In genomic region chr11:101003468-101003867, GRCh38 we compare ENCODE assay signal across 12 cellular contexts.
A peak's percentile ranks its signal among the peaks of the same experiment; 100 is the strongest.
DNase-seq lines count a peak whose midpoint lies in the region; ATAC-seq, FAIRE-seq and TF ChIP-seq lines count a peak whose summit lies in the region.
"Had no signal": no experiment of that assay in that cellular context is flagged by ENCODE, and none has a peak within 500 bp of the region (broad histone marks: within the 10 kb centered on the region; RNA-seq: fewer than 3 reads in every experiment).

No MANE protein-coding gene starts in this region.

- TF ChIP-seq RAD21 in K562 (CRISPR knock-in tag; conservative IDR thresholded peaks at IDR 0.05 in 1 of 2, IDR thresholded peaks at IDR 0.05 in 1 of 2) = no peak

- H3K4me1 ChIP-seq in K562 (replicated peaks in 1 of 2; ENCODE audit: control insufficient read depth in 2 of 2, insufficient read depth in 2 of 2, low read length in 2 of 2) = no peaks in the 10 kb centered on the region

- no peak overlapping the region for H3K4me2 ChIP-seq in K562 (ENCODE audit: insufficient read depth, low read length)

- no peak for FAIRE-seq in K562 (lab: Jason Lieb, UNC)
- no peak for FAIRE-seq in RCC 7860 (lab: Jason Lieb, UNC)

- BruUV-seq in K562 (replicated peaks; lab: Mats Ljungman, UMichigan) = no TSS peak

- intact Hi-C loops in K562 (cut with micrococcal nuclease) (no loop called here), Right ventricle myocardium superior (cut with DNase I) (no loop called here)

- H3K9me3 ChIP-seq in K562 (replicated peaks; ENCODE audit: control insufficient read depth, insufficient read depth, low read depth, low read length) = no peaks in the 10 kb centered on the region

- CTCF ChIA-PET in K562 (lab: Yijun Ruan, JAX; ENCODE audit: low intra/inter-chr PET ratio) = no interaction called here

- H3K36me3 ChIP-seq in K562 (ENCODE audit: control insufficient read depth, insufficient read depth, low read length) = no peaks in the 10 kb centered on the region

- peak; percentile 51 for ATAC-seq in GM21381 (IDR thresholded peaks at IDR 0.05; ENCODE audit: unreplicated experiment)
- ATAC-seq in K562 = peak; percentile 39; the same call in 1 of the 3 replicates
- ATAC-seq in Right ventricle myocardium superior (ENCODE audit: poor library complexity) = no peak
- ATAC-seq: stimulated activated memory B cell treated with anti-CD40 and anti-IgM and Interleukin-4, amounts not matched to agents 10 μg/mL and 1 μg/mL and 100 μg/mL, for 72 hours had no signal

- no peaks in the 10 kb centered on the region for H3K9me1 ChIP-seq in K562 (ENCODE audit: control insufficient read depth, insufficient read depth, low read length)

- no peak overlapping the region for H3K4me3 ChIP-seq in K562

- DNase-seq in ELF-1 (ENCODE audit: low read depth, low spot score) (peak; percentile 13), HuH-7 (ENCODE audit: low spot score) (peak; percentile 10), K562 (ENCODE audit: extremely low read depth in 1 of 4, low spot score in 3 of 4) (no peak), Right ventricle myocardium superior (no peak), SK-N-DZ (ENCODE audit: low spot score) (no peak), RCC 7860 (ENCODE audit: low spot score) (no peak)
- DNase-seq in stimulated activated CD4-positive, alpha-beta T cell treated with anti-CD3 and anti-CD28 coated beads, Interleukin-4, amount 100 ng/mL, for 1 hour = no peak
- DNase-seq: activated CD4-positive, alpha-beta T cell treated with anti-CD3 and anti-CD28 coated beads, Interleukin-2, amount 10 ng/mL, durations not matched to agents 7 days and 5 days; activated naive CD8-positive, alpha-beta T cell treated with anti-CD3 and anti-CD28 coated beads for 36 hours had no signal

- TF ChIP-seq CTCF in K562 (IDR thresholded peaks at IDR 0.05 in 2 of 3, conservative IDR thresholded peaks at IDR 0.05 in 1 of 3; ENCODE audit: insufficient read depth in 2 of 3, low read depth in 1 of 3, low read length in 3 of 3) = no peak

- WGBS in K562 (ENCODE audit: insufficient coverage, low coverage, missing lambda C conversion rate) = 11% methylated on average over 4 of the region's 4 CpGs

- no peaks in the 10 kb centered on the region for H3K79me2 ChIP-seq in K562 (ENCODE audit: control insufficient read depth, insufficient read depth, low read length)

- no peak overlapping the region for H3K27ac ChIP-seq in K562 (ENCODE audit: extremely low read depth, low read depth, low read length)
- H3K27ac ChIP-seq: epithelial cell of prostate had no signal

- no peak for TF ChIP-seq EP300 in K562 (IDR thresholded peaks at IDR 0.05; ENCODE audit: low read length)

- in situ Hi-C loops in K562 (cut with MboI) = no loop called here

- no peak for TF ChIP-seq POLR2A in K562 (conservative IDR thresholded peaks at IDR 0.05)

- no peak overlapping the region for H3K9ac ChIP-seq in K562 (ENCODE audit: insufficient read depth in 1 of 2, low read depth in 2 of 2, low read length in 2 of 2)

- POLR2A ChIA-PET in K562 (lab: Yijun Ruan, JAX) = no interaction called here

- H3K27me3 ChIP-seq in K562 (ENCODE audit: control insufficient read depth in 2 of 2, insufficient read depth in 2 of 2, low read length in 2 of 2) = no peaks in the 10 kb centered on the region

- no peak overlapping the region for H2AFZ ChIP-seq in K562 (ENCODE audit: low read depth, low read length)

- no peaks in the 10 kb centered on the region for H4K20me1 ChIP-seq in K562 (replicated peaks; ENCODE audit: control insufficient read depth, insufficient read depth, low read length)

TF ChIP-seq in K562, 482 proteins besides CTCF, POLR2A, EP300 and RAD21:
- TF ChIP-seq PHF21A (IDR thresholded peaks at IDR 0.05; ENCODE audit: borderline replicate concordance, low read depth) = no peak
- no peak for TF ChIP-seq TRIM24 (IDR thresholded peaks at IDR 0.05)
- TF ChIP-seq E2F4 (CRISPR knock-in tag; IDR thresholded peaks at IDR 0.05; ENCODE audit: low read depth) = no peak
- TF ChIP-seq ZBTB17 (CRISPR knock-in tag; IDR thresholded peaks at IDR 0.05) = no peak
- no peak for TF ChIP-seq ARHGAP35 (IDR thresholded peaks at IDR 0.05; ENCODE audit: partially characterized antibody)
- no peak for TF ChIP-seq FOXK2 (conservative IDR thresholded peaks at IDR 0.05 in 1 of 2, IDR thresholded peaks at IDR 0.05 in 1 of 2; ENCODE audit: low read depth in 2 of 2)
- no peak for TF ChIP-seq CHD4 (IDR thresholded peaks at IDR 0.05; ENCODE audit: insufficient read depth, insufficient replicate concordance, low read depth, low read length, poor library complexity, severe bottlenecking)
- no peak for TF ChIP-seq PHB (CRISPR knock-in tag; IDR thresholded peaks at IDR 0.05)
- no peak for TF ChIP-seq NEUROD1 (IDR thresholded peaks at IDR 0.05; ENCODE audit: borderline replicate concordance, low read depth, low read length, partially characterized antibody)
- no peak for TF ChIP-seq ZBTB8A (IDR thresholded peaks at IDR 0.05; ENCODE audit: partially characterized antibody)
- no peak for TF ChIP-seq SRSF3 (IDR thresholded peaks at IDR 0.05; ENCODE audit: insufficient read depth, low read length)
- no peak for TF ChIP-seq SNAPC5 (CRISPR knock-in tag; IDR thresholded peaks at IDR 0.05)
- TF ChIP-seq ZNF324 (CRISPR knock-in tag; IDR thresholded peaks at IDR 0.05) = no peak
TF ChIP-seq in K562: peak in this region for 0.

Comparison
In these comparisons a context has a peak if more than half of its experiments do, and no peak if none do; other contexts are left out.
1. DNase-seq: peak in ELF-1 (single experiment) and HuH-7 (single experiment); none in K562 (0 of 4), Right ventricle myocardium superior (single experiment), stimulated activated CD4-positive, alpha-beta T cell treated with anti-CD3 and anti-CD28 coated beads, Interleukin-4, amount 100 ng/mL, for 1 hour (single experiment), SK-N-DZ (single experiment) and RCC 7860 (single experiment).